Comparison of ENCODE assay signal across 15 cellular contexts in genomic region chr12:24212496-24212895, GRCh38.
DNase-seq lines count a peak whose midpoint lies in the region; ATAC-seq and TF ChIP-seq lines count a peak whose summit lies in the region.
"Had no signal": no experiment of that assay in that cellular context is flagged by ENCODE, and none has a peak within 500 bp of the region (broad histone marks: within the 10 kb centered on the region; RNA-seq: fewer than 3 reads in every experiment).

No MANE protein-coding gene starts in this region.

- no peaks in the 10 kb centered on the region for H3K4me1 ChIP-seq in Caco-2

- peak; percentile 11 for DNase-seq in NCI-H2107 treated with DMSO at 0.1 percent for 48 hours (lab: John Stamatoyannopoulos, UW; ENCODE audit: unreplicated experiment)
- DNase-seq in NCI-H2107 (lab: John Stamatoyannopoulos, UW), result no peak
- peak in 2 of 3 experiments; percentile 74 to 96 for DNase-seq in NCI-H1417 (lab: John Stamatoyannopoulos, UW)
- peak; percentile 90 for DNase-seq in NCI-H69 (lab: John Stamatoyannopoulos, UW)
- no peak for DNase-seq in neural crest cell (ENCODE audit: low read depth, low spot score)
- no peak for DNase-seq in Caco-2
- DNase-seq in activated naive CD4-positive, alpha-beta T cell treated with anti-CD3 and anti-CD28 coated beads, Interleukin-2, amount 50 U/mL, for 72 hours (ENCODE audit: low spot score in 2 of 2), result no peak
- DNase-seq in Right ventricle myocardium superior, result no peak
- DNase-seq: CD8-positive, alpha-beta memory T cell; EL; NCI-H1048; NCI-H2171 treated with DMSO at 0.1 percent for 48 hours; NCI-H526 had no signal

- CTCF ChIA-PET in Caco-2 (lab: Charles Lee), result no interaction called here

- H3K4me1 Mint-ChIP-seq in neural crest cell, result peaks cover 12% of the 10 kb centered on the region
- H3K4me1 Mint-ChIP-seq in Caco-2 (ENCODE audit: low read depth, unreplicated experiment), result no peaks in the 10 kb centered on the region
- H3K4me1 Mint-ChIP-seq: CD8-positive, alpha-beta memory T cell had no signal

- H3K36me3 Mint-ChIP-seq in neural crest cell (ENCODE audit: low read depth), result peaks cover 24% of the 10 kb centered on the region
- H3K36me3 Mint-ChIP-seq in Caco-2 (ENCODE audit: insufficient read depth, unreplicated experiment), result no peaks in the 10 kb centered on the region
- no peaks in the 10 kb centered on the region for H3K36me3 Mint-ChIP-seq in activated naive CD4-positive, alpha-beta T cell treated with anti-CD3 and anti-CD28 coated beads, Interleukin-2, amount 50 U/mL, for 72 hours
- H3K36me3 Mint-ChIP-seq: CD8-positive, alpha-beta memory T cell had no signal

- no peak overlapping the region for H3K4me3 Mint-ChIP-seq in neural crest cell
- H3K4me3 Mint-ChIP-seq in Caco-2 (ENCODE audit: unreplicated experiment), result no peak overlapping the region
- H3K4me3 Mint-ChIP-seq: CD8-positive, alpha-beta memory T cell; GM23338 had no signal

- no peaks in the 10 kb centered on the region for H3K36me3 ChIP-seq in Caco-2 (ENCODE audit: control insufficient read depth, insufficient read depth, low read length)

- peak overlapping the region; percentile 68 for H3K27ac Mint-ChIP-seq in neural crest cell (ENCODE audit: unreplicated experiment)
- no peak overlapping the region for H3K27ac Mint-ChIP-seq in Caco-2 (ENCODE audit: unreplicated experiment)
- H3K27ac Mint-ChIP-seq in activated naive CD4-positive, alpha-beta T cell treated with anti-CD3 and anti-CD28 coated beads, Interleukin-2, amount 50 U/mL, for 72 hours, result no peak overlapping the region
- H3K27ac Mint-ChIP-seq: CD8-positive, alpha-beta memory T cell; GM23338 had no signal

- H3K9me3 Mint-ChIP-seq in neural crest cell, result peaks cover 9% of the 10 kb centered on the region
- no peaks in the 10 kb centered on the region for H3K9me3 Mint-ChIP-seq in Caco-2 (ENCODE audit: unreplicated experiment)
- H3K9me3 Mint-ChIP-seq in activated naive CD4-positive, alpha-beta T cell treated with anti-CD3 and anti-CD28 coated beads, Interleukin-2, amount 50 U/mL, for 72 hours, result peaks cover 0 to 8% of the 10 kb centered on the region in 2 donors

- H3K9me3 ChIP-seq in Caco-2, result no peaks in the 10 kb centered on the region

- H3K27me3 Mint-ChIP-seq in neural crest cell (ENCODE audit: low read depth) (no peaks in the 10 kb centered on the region), Caco-2 (ENCODE audit: insufficient read depth, unreplicated experiment) (no peaks in the 10 kb centered on the region)
- H3K27me3 Mint-ChIP-seq: CD8-positive, alpha-beta memory T cell had no signal

- TF ChIP-seq CTCF in neural crest cell (conservative IDR thresholded peaks at IDR 0.05), result no peak
- no peak for TF ChIP-seq CTCF in Caco-2 (IDR thresholded peaks at IDR 0.05; ENCODE audit: insufficient read depth in 1 of 2, low read depth in 1 of 2, low read length in 1 of 2, severe bottlenecking in 1 of 2, unreplicated experiment in 1 of 2)

- POLR2A ChIA-PET in Caco-2 (lab: Charles Lee), result no interaction called here

- ATAC-seq in activated naive CD4-positive, alpha-beta T cell treated with anti-CD3 and anti-CD28 coated beads, Interleukin-2, amount 50 U/mL, for 72 hours, result no peak
- no peak for ATAC-seq in Right ventricle myocardium superior (ENCODE audit: poor library complexity)
- ATAC-seq: GM23338, K562 had no signal

- BruUV-seq in Caco-2 (replicated peaks; lab: Mats Ljungman, UMichigan), result no TSS peak

- no peak overlapping the region for H3K4me3 ChIP-seq in Caco-2 (ENCODE audit: low read depth, low read length)
- H3K4me3 ChIP-seq: GM23338, K562 had no signal

- no peaks in the 10 kb centered on the region for H3K27me3 ChIP-seq in Caco-2 (replicated peaks; ENCODE audit: control insufficient read depth, insufficient read depth, low read length)

- intact Hi-C loops in Caco-2 (cut with micrococcal nuclease; ENCODE audit: unreplicated experiment), result no loop called here
- intact Hi-C loops in Right ventricle myocardium superior (cut with DNase I), result no loop called here

Comparison
In these comparisons a context has a peak if more than half of its experiments do, and no peak if none do; other contexts are left out.
1. DNase-seq: peak in NCI-H2107 treated with DMSO at 0.1 percent for 48 hours (single experiment), NCI-H1417 (2 of 3) and NCI-H69 (single experiment); none in NCI-H2107 (single experiment), neural crest cell (single experiment), Caco-2 (0 of 2), activated naive CD4-positive, alpha-beta T cell treated with anti-CD3 and anti-CD28 coated beads, Interleukin-2, amount 50 U/mL, for 72 hours (0 of 2) and Right ventricle myocardium superior (single experiment).